ENCODE assay signal across 1 cellular context in genomic region chr12:27547592-27547991, GRCh38.
TF ChIP-seq lines count a peak whose summit lies in the region.

No MANE protein-coding gene starts in this region.

TF ChIP-seq in IMR-90, 13 proteins besides CTCF, POLR2A, EP300 and RAD21:
- TF ChIP-seq CEBPB (IDR thresholded peaks at IDR 0.05; ENCODE audit: low read depth, low read length) = no peak
- TF ChIP-seq ELK1 (IDR thresholded peaks at IDR 0.05; ENCODE audit: borderline replicate concordance, low read depth, low read length) = no peak
- no peak for TF ChIP-seq MAZ (IDR thresholded peaks at IDR 0.05; ENCODE audit: borderline replicate concordance, low read depth, low read length)
- TF ChIP-seq SMC3 (IDR thresholded peaks at IDR 0.05; ENCODE audit: low read depth, low read length) = no peak
- no peak for TF ChIP-seq CHD1 (IDR thresholded peaks at IDR 0.05; ENCODE audit: low read depth, low read length)
- TF ChIP-seq USF2 (IDR thresholded peaks at IDR 0.05; ENCODE audit: low read depth, low read length) = no peak
- TF ChIP-seq RCOR1 (IDR thresholded peaks at IDR 0.05; ENCODE audit: insufficient replicate concordance, low read length) = no peak
- no peak for TF ChIP-seq NFE2L2 (IDR thresholded peaks at IDR 0.05; ENCODE audit: low read depth, low read length)
- TF ChIP-seq RFX5 (IDR thresholded peaks at IDR 0.05; ENCODE audit: low read depth, low read length) = no peak
- no peak for TF ChIP-seq FOS (IDR thresholded peaks at IDR 0.05; ENCODE audit: low read depth, low read length)
- TF ChIP-seq MAFK (IDR thresholded peaks at IDR 0.05; ENCODE audit: low read depth, low read length) = no peak
- TF ChIP-seq MXI1 (IDR thresholded peaks at IDR 0.05; ENCODE audit: borderline replicate concordance, low read depth, low read length) = no peak
- no peak for TF ChIP-seq BHLHE40 (IDR thresholded peaks at IDR 0.05; ENCODE audit: low read depth, low read length)
